1 cellular context compared by ENCODE assay signal in the genomic region with DNA sequence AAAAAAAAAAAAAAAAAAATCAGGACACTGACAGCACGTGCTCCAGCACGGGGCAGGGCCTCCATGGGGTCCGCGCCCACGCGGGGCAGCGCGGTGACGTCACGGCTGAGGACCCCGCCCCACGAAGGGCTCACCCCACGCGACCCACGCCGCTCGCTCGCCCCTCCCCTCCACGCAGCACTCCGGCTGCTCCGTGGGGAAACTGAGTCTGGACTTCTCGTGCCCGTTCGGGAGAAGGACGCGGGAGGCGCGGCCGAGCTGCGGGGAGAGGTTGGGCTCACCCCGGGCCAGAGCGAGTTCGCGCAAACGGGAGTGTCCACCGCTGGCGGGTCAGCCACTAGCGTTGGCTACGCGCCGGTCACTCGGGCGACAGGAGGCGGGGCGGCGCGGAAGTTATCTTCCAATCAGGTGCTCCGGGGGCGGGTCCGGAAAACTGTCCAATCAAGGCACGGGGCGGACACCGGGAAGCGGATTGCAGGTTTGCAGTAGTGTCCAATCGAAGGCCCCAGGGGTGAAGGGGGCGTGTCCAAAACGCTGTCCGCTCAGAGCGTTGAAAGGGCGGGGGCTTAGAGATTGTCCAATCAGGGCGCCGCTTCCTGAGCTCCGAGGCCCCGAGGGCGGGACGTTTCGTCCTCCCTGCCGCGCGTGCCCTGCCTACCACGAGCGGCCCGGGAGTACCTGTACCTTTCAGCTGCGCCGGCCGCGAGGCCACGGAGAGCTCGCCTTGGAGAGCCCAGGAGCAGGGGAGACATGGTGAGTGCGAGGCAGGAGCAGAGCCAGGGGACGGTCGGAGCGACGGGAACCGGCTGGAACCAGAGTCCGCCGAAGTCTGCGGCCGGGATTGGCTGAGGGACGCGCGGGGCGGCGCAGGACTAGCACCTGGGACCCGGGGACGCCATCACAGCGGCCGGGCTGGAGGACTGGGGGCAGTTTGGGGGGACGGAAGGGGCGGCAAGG.
TF ChIP-seq lines count a peak whose summit lies in the region.

ZNF57 (plus strand) TSS at position 633 of the 957 bp plus-strand sequence; CDS start at position 751, 118 bp downstream.

TF ChIP-seq in K562, 482 proteins besides CTCF, POLR2A, EP300 and RAD21 (continued from another document and continues in another):
- TF ChIP-seq, protein P1, sequence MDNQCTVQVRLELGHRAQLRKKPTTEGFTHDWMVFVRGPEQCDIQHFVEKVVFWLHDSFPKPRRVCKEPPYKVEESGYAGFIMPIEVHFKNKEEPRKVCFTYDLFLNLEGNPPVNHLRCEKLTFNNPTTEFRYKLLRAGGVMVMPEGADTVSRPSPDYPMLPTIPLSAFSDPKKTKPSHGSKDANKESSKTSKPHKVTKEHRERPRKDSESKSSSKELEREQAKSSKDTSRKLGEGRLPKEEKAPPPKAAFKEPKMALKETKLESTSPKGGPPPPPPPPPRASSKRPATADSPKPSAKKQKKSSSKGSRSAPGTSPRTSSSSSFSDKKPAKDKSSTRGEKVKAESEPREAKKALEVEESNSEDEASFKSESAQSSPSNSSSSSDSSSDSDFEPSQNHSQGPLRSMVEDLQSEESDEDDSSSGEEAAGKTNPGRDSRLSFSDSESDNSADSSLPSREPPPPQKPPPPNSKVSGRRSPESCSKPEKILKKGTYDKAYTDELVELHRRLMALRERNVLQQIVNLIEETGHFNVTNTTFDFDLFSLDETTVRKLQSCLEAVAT (IDR thresholded peaks at IDR 0.05), result peak in 1 of 2 experiments; percentile 69; a peak in 1 of 4 replicates
- peak; percentile 86; the same call in 1 of the 2 replicates for TF ChIP-seq IRF1 (CRISPR knock-in tag; IDR thresholded peaks at IDR 0.05; ENCODE audit: borderline replicate concordance)
- peak; percentile 51 for TF ChIP-seq GMEB1 (CRISPR knock-in tag; IDR thresholded peaks at IDR 0.05)
- TF ChIP-seq RNF2 (IDR thresholded peaks at IDR 0.05), result no peak
- no peak for TF ChIP-seq RBM17 (IDR thresholded peaks at IDR 0.05; ENCODE audit: borderline replicate concordance, low read depth, low read length)
- no peak for TF ChIP-seq MEF2A (IDR thresholded peaks at IDR 0.05; ENCODE audit: control insufficient read depth, low read depth, low read length)
- TF ChIP-seq RHOXF2B (CRISPR knock-in tag; conservative IDR thresholded peaks at IDR 0.05), result no peak
- TF ChIP-seq SAFB (IDR thresholded peaks at IDR 0.05; ENCODE audit: borderline replicate concordance, low read depth, low read length), result peak; percentile 98
- TF ChIP-seq GTF3C2 (IDR thresholded peaks at IDR 0.05; ENCODE audit: borderline replicate concordance, extremely low read depth, insufficient read length), result no peak
- TF ChIP-seq CBX8 (IDR thresholded peaks at IDR 0.05; ENCODE audit: borderline replicate concordance, extremely low read depth, low read depth, low read length, poor library complexity, severe bottlenecking), result no peak
- no peak for TF ChIP-seq ZNF24 (IDR thresholded peaks at IDR 0.05)
- no peak for TF ChIP-seq ZNF408 (CRISPR knock-in tag; IDR thresholded peaks at IDR 0.05; ENCODE audit: low read depth)
- TF ChIP-seq, protein P2, sequence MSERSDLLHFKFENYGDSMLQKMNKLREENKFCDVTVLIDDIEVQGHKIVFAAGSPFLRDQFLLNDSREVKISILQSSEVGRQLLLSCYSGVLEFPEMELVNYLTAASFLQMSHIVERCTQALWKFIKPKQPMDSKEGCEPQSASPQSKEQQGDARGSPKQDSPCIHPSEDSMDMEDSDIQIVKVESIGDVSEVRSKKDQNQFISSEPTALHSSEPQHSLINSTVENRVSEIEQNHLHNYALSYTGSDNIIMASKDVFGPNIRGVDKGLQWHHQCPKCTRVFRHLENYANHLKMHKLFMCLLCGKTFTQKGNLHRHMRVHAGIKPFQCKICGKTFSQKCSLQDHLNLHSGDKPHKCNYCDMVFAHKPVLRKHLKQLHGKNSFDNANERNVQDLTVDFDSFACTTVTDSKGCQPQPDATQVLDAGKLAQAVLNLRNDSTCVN (CRISPR knock-in tag; IDR thresholded peaks at IDR 0.05), result no peak
- TF ChIP-seq ZNF518B (CRISPR knock-in tag; IDR thresholded peaks at IDR 0.05), result no peak
- no peak for TF ChIP-seq CUX1 (CRISPR knock-in tag; IDR thresholded peaks at IDR 0.05)
- TF ChIP-seq BMI1 (IDR thresholded peaks at IDR 0.05; ENCODE audit: low read length), result 0 out of 2 replicates have a peak, but pooled peaks have one; percentile 18
- no peak for TF ChIP-seq ZNF274 (IDR thresholded peaks at IDR 0.05; ENCODE audit: borderline replicate concordance, low read depth, low read length)
- TF ChIP-seq MAFF (IDR thresholded peaks at IDR 0.05; ENCODE audit: low read length), result no peak
- TF ChIP-seq ZBTB17 (CRISPR knock-in tag; IDR thresholded peaks at IDR 0.05), result no peak
- TF ChIP-seq CREBBP (IDR thresholded peaks at IDR 0.05; ENCODE audit: low read depth, low read length), result no peak
- peak; percentile 70; the same call in 1 of the 2 replicates for TF ChIP-seq NKRF (IDR thresholded peaks at IDR 0.05; ENCODE audit: borderline replicate concordance)
- no peak for TF ChIP-seq ZNF263 (CRISPR knock-in tag; IDR thresholded peaks at IDR 0.05; ENCODE audit: borderline replicate concordance)
- no peak for TF ChIP-seq NCOA6 (IDR thresholded peaks at IDR 0.05)
- TF ChIP-seq TEAD4 (IDR thresholded peaks at IDR 0.05; ENCODE audit: low read length), result no peak
- no peak; the same call in 1 of the 2 replicates for TF ChIP-seq TEAD4 (CRISPR knock-in tag; IDR thresholded peaks at IDR 0.05; ENCODE audit: borderline replicate concordance)
